In genomic region chr19:2333027-2333806, GRCh38 we compare ENCODE assay signal across 9 cellular contexts. TPM values are rescaled to one million over a fixed set of nuclear protein-coding genes. Genes with fewer than 3 reads are reported as not detected.
DNase-seq lines count a peak whose midpoint lies in the region; ATAC-seq, FAIRE-seq and TF ChIP-seq lines count a peak whose summit lies in the region.
"Had no signal": no experiment of that assay in that cellular context is flagged by ENCODE, and none has a peak within 500 bp of the region (broad histone marks: within the 10 kb centered on the region; RNA-seq: fewer than 3 reads in every experiment).

No MANE protein-coding gene starts in this region.

- FAIRE-seq in GM12891 (lab: Jason Lieb, UNC): peak; percentile 75

- H3K4me3 Mint-ChIP-seq in activated T-helper 1 cell treated with anti-CD3 and anti-CD28 coated beads, Interleukin-12 subunit alpha, Interleukin-12 subunit beta, Interleukin-2, Interleukin-4 antibody, amounts not matched to agents 30 ng/mL and 10 ng/mL and 1 ng/mL, durations not matched to agents 14 hours and 24 hours and 36 hours: no peak overlapping the region
- peak overlapping the region; percentile 88 for H3K4me3 Mint-ChIP-seq in neural crest cell

- no peak for ATAC-seq in HG03354 (IDR thresholded peaks at IDR 0.05; ENCODE audit: poor library complexity, severe bottlenecking, unreplicated experiment)

- no peak for TF ChIP-seq CTCF in neural crest cell (conservative IDR thresholded peaks at IDR 0.05)

- peak overlapping the region; percentile 71 for H3K27ac Mint-ChIP-seq in activated T-helper 1 cell treated with anti-CD3 and anti-CD28 coated beads, Interleukin-12 subunit alpha, Interleukin-12 subunit beta, Interleukin-2, Interleukin-4 antibody, amounts not matched to agents 30 ng/mL and 10 ng/mL and 1 ng/mL, durations not matched to agents 14 hours and 24 hours and 36 hours
- H3K27ac Mint-ChIP-seq in neural crest cell (ENCODE audit: unreplicated experiment): peak overlapping the region; percentile 92

- peaks cover 8% of the 10 kb centered on the region for H3K9me3 Mint-ChIP-seq in activated T-helper 1 cell treated with anti-CD3 and anti-CD28 coated beads, Interleukin-12 subunit alpha, Interleukin-12 subunit beta, Interleukin-2, Interleukin-4 antibody, amounts not matched to agents 30 ng/mL and 10 ng/mL and 1 ng/mL, durations not matched to agents 14 hours and 24 hours and 36 hours
- peaks cover 5% of the 10 kb centered on the region for H3K9me3 Mint-ChIP-seq in neural crest cell

- intact Hi-C loops in activated T-helper 1 cell treated with anti-CD3 and anti-CD28 coated beads, Interleukin-12 subunit alpha, Interleukin-12 subunit beta, Interleukin-2, Interleukin-4 antibody, amounts not matched to agents 30 ng/mL and 10 ng/mL and 1 ng/mL, durations not matched to agents 14 hours and 24 hours and 36 hours (cut with micrococcal nuclease): no loop called here

- no peak for DNase-seq in GM12891 (ENCODE audit: insufficient read length, low spot score)
- peak; percentile 83 for DNase-seq in NCI-H2029 treated with DMSO at 0.1 percent for 48 hours (lab: John Stamatoyannopoulos, UW)
- no peak for DNase-seq in activated T-helper 1 cell treated with anti-CD3 and anti-CD28 coated beads, Interleukin-12 subunit alpha, Interleukin-12 subunit beta, Interleukin-2, Interleukin-4 antibody, amounts not matched to agents 30 ng/mL and 10 ng/mL and 1 ng/mL, durations not matched to agents 14 hours and 24 hours and 36 hours (ENCODE audit: low spot score)
- no peak for DNase-seq in neural crest cell (ENCODE audit: low read depth, low spot score)
- DNase-seq in OCI-M2 (lab: John Stamatoyannopoulos, UW; ENCODE audit: unreplicated experiment): no peak
- no peak for DNase-seq in HUDEP-2 (lab: John Stamatoyannopoulos, UW; ENCODE audit: unreplicated experiment in 76 of 76)
- DNase-seq in GM03348 (ENCODE audit: low spot score): no peak

- peaks cover 16% of the 10 kb centered on the region for H3K36me3 Mint-ChIP-seq in activated T-helper 1 cell treated with anti-CD3 and anti-CD28 coated beads, Interleukin-12 subunit alpha, Interleukin-12 subunit beta, Interleukin-2, Interleukin-4 antibody, amounts not matched to agents 30 ng/mL and 10 ng/mL and 1 ng/mL, durations not matched to agents 14 hours and 24 hours and 36 hours (ENCODE audit: low read depth)
- H3K36me3 Mint-ChIP-seq in neural crest cell (ENCODE audit: low read depth): peaks cover 9% of the 10 kb centered on the region

- H3K27me3 Mint-ChIP-seq in activated T-helper 1 cell treated with anti-CD3 and anti-CD28 coated beads, Interleukin-12 subunit alpha, Interleukin-12 subunit beta, Interleukin-2, Interleukin-4 antibody, amounts not matched to agents 30 ng/mL and 10 ng/mL and 1 ng/mL, durations not matched to agents 14 hours and 24 hours and 36 hours (ENCODE audit: insufficient read depth): no peaks in the 10 kb centered on the region
- H3K27me3 Mint-ChIP-seq in neural crest cell (ENCODE audit: low read depth): peaks cover 2% of the 10 kb centered on the region

- peaks cover 44% of the 10 kb centered on the region for H3K4me1 Mint-ChIP-seq in activated T-helper 1 cell treated with anti-CD3 and anti-CD28 coated beads, Interleukin-12 subunit alpha, Interleukin-12 subunit beta, Interleukin-2, Interleukin-4 antibody, amounts not matched to agents 30 ng/mL and 10 ng/mL and 1 ng/mL, durations not matched to agents 14 hours and 24 hours and 36 hours (ENCODE audit: low read depth)
- peaks cover 55% of the 10 kb centered on the region for H3K4me1 Mint-ChIP-seq in neural crest cell

- TF ChIP-seq POLR2A in GM12891 (IDR thresholded peaks at IDR 0.05; ENCODE audit: low read depth, low read length): no peak

TF ChIP-seq in GM12891, 5 proteins besides CTCF, POLR2A, EP300 and RAD21:
- TF ChIP-seq POLR2AphosphoS5 (IDR thresholded peaks at IDR 0.05; ENCODE audit: low read depth, low read length): no peak
- TF ChIP-seq PAX5 (IDR thresholded peaks at IDR 0.05; ENCODE audit: insufficient read depth, low read length, severe bottlenecking): no peak
- TF ChIP-seq SPI1 (IDR thresholded peaks at IDR 0.05; ENCODE audit: low read depth, low read length): no peak
- no peak for TF ChIP-seq POU2F2 (IDR thresholded peaks at IDR 0.05; ENCODE audit: low read depth, low read length)
- no peak for TF ChIP-seq TAF1 (IDR thresholded peaks at IDR 0.05; ENCODE audit: low read depth, low read length)

RNA-seq across cellular contexts. Expression of gene SPPL2B, which starts 4.7 kb away (rescaled TPM):
- 31.1 TPM for polyA plus RNA-seq in GM12891 (2012; ENCODE audit: low read depth, missing spikeins)
- total RNA-seq in activated T-helper 1 cell treated with anti-CD3 and anti-CD28 coated beads, Interleukin-12 subunit alpha, Interleukin-12 subunit beta, Interleukin-2, Interleukin-4 antibody, amounts not matched to agents 30 ng/mL and 10 ng/mL and 1 ng/mL, durations not matched to agents 14 hours and 24 hours and 36 hours: 71.2 and 71.4 TPM in 2 replicates
- total RNA-seq in neural crest cell: 117 and 119 TPM in 2 replicates

RNA-seq across cellular contexts. Expression of gene LSM7, which starts 4.8 kb away (rescaled TPM):
- polyA plus RNA-seq in GM12891 (2012; ENCODE audit: low read depth, missing spikeins): 196 TPM
- 180 and 193 TPM in 2 replicates for total RNA-seq in activated T-helper 1 cell treated with anti-CD3 and anti-CD28 coated beads, Interleukin-12 subunit alpha, Interleukin-12 subunit beta, Interleukin-2, Interleukin-4 antibody, amounts not matched to agents 30 ng/mL and 10 ng/mL and 1 ng/mL, durations not matched to agents 14 hours and 24 hours and 36 hours
- total RNA-seq in neural crest cell: 191 and 198 TPM in 2 replicates

RNA-seq across cellular contexts. Expression of gene LINGO3, which starts 25.3 kb away (rescaled TPM):
- polyA plus RNA-seq in GM12891 (2012; ENCODE audit: low read depth, missing spikeins): 1.1 TPM
- total RNA-seq in activated T-helper 1 cell treated with anti-CD3 and anti-CD28 coated beads, Interleukin-12 subunit alpha, Interleukin-12 subunit beta, Interleukin-2, Interleukin-4 antibody, amounts not matched to agents 30 ng/mL and 10 ng/mL and 1 ng/mL, durations not matched to agents 14 hours and 24 hours and 36 hours: 0.18 and 0.24 TPM in 2 replicates
- not detected in 2 replicates for total RNA-seq in neural crest cell
- total RNA-seq: fibroblast of lung had no signal
- polyA plus RNA-seq: fibroblast of lung had no signal

RNA-seq across cellular contexts. Expression of gene TMPRSS9, which starts 26.8 kb away (rescaled TPM):
- 0.35 TPM for polyA plus RNA-seq in GM12891 (2012; ENCODE audit: low read depth, missing spikeins)
- not detected in 2 replicates for total RNA-seq in activated T-helper 1 cell treated with anti-CD3 and anti-CD28 coated beads, Interleukin-12 subunit alpha, Interleukin-12 subunit beta, Interleukin-2, Interleukin-4 antibody, amounts not matched to agents 30 ng/mL and 10 ng/mL and 1 ng/mL, durations not matched to agents 14 hours and 24 hours and 36 hours
- total RNA-seq in neural crest cell: 0.12 TPM in 1 of 2 replicates, not detected in the other
- total RNA-seq: fibroblast of lung had no signal
- polyA plus RNA-seq: fibroblast of lung had no signal

RNA-seq across cellular contexts. Expression of gene PEAK3, which starts 51.2 kb away (rescaled TPM):
- polyA plus RNA-seq in GM12891 (2012; ENCODE audit: low read depth, missing spikeins): 0.49 TPM
- 0.07 and 0.16 TPM in 2 replicates for total RNA-seq in activated T-helper 1 cell treated with anti-CD3 and anti-CD28 coated beads, Interleukin-12 subunit alpha, Interleukin-12 subunit beta, Interleukin-2, Interleukin-4 antibody, amounts not matched to agents 30 ng/mL and 10 ng/mL and 1 ng/mL, durations not matched to agents 14 hours and 24 hours and 36 hours
- total RNA-seq in neural crest cell: not detected in 2 replicates
- total RNA-seq: fibroblast of lung had no signal
- polyA plus RNA-seq: fibroblast of lung had no signal
